In genomic region chr14:56137842-56138241, GRCh38 we compare ENCODE assay signal across 1 cellular context.
TF ChIP-seq lines count a peak whose summit lies in the region.

No MANE protein-coding gene starts in this region.

TF ChIP-seq in neural cell, 6 proteins besides CTCF, POLR2A, EP300 and RAD21 (continued from another document):
- no peak for TF ChIP-seq SMC3 (conservative IDR thresholded peaks at IDR 0.05; ENCODE audit: poor library complexity)
- no peak for TF ChIP-seq TAF1 (IDR thresholded peaks at IDR 0.05; ENCODE audit: low read depth)
- TF ChIP-seq POLR2AphosphoS5 (IDR thresholded peaks at IDR 0.05) = no peak
- no peak for TF ChIP-seq EZH2 (IDR thresholded peaks at IDR 0.05; ENCODE audit: borderline replicate concordance, insufficient read depth, low read length, poor library complexity, severe bottlenecking)
